In the genomic region with DNA sequence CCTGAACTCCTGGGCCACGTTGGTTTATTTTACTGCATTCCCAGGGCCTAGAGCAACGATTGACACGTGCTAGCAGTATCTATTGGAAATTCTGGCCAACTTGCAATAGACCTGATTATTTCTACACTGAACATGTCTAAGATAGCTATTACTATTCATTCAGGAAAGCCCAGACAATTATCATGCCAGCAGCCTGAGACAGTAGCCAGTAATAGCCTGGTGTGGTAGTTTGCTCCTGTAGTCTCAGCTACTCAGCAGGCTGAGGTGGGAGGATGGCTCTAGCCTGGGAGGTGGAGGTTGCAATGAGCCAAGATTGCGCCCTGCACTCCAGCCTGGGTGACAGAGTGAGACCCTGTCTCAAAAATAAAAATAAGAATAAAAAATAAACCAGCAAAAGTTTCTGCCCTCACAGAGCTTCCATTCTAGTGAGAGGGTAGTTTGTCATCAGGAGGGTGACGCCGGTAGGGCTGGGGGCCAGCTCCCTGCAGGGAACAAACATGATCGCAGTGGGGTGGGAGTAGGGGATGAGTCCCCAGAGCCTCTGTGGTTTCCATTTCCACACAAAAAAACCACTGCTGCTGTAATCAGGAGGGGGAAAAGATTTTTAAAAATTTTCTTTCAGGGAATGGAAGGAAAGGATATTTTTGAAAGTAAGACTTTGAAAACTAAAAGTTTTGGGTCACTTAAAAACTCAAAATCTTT, we compare ENCODE assay signal across 18 cellular contexts. TPM values are rescaled to one million over a fixed set of nuclear protein-coding genes. Genes with fewer than 3 reads are reported as not detected.
DNase-seq lines count a peak whose midpoint lies in the region; ATAC-seq and TF ChIP-seq lines count a peak whose summit lies in the region.
"Had no signal": no experiment of that assay in that cellular context is flagged by ENCODE, and none has a peak within 500 bp of the region (broad histone marks: within the 10 kb centered on the region; RNA-seq: fewer than 3 reads in every experiment).

No MANE protein-coding gene starts in this region.

- peak overlapping the region; percentile 76 for H3K27ac Mint-ChIP-seq in activated CD8-positive, alpha-beta memory T cell treated with anti-CD3 and anti-CD28 coated beads, Interleukin-2, amount 10 ng/mL, durations not matched to agents 7 days and 5 days
- no peak overlapping the region for H3K27ac Mint-ChIP-seq in HFFc6
- H3K27ac Mint-ChIP-seq in activated naive CD8-positive, alpha-beta T cell, result peak overlapping the region; percentile 81
- peak overlapping the region; percentile 93 to 98 for H3K27ac Mint-ChIP-seq in natural killer cell treated with Interleukin-12 subunit alpha and Interleukin-12 subunit beta and Interleukin-15 and Interleukin-18, amount 100 ng/mL, for 72 hours
- H3K27ac Mint-ChIP-seq in nephron progenitor cell, result no peak overlapping the region

- peak; percentile 30 for DNase-seq in activated CD8-positive, alpha-beta memory T cell treated with anti-CD3 and anti-CD28 coated beads, Interleukin-2, amount 10 ng/mL, durations not matched to agents 7 days and 5 days
- no peak for DNase-seq in activated CD8-positive, alpha-beta memory T cell treated with anti-CD3 and anti-CD28 coated beads, Interleukin-2, amount 50 U/mL, for 4 hours
- DNase-seq in HFFc6 (peak; percentile 32), nephron progenitor cell (no peak), GOT3 (lab: John Stamatoyannopoulos, UW) (no peak)
- DNase-seq in natural killer cell treated with Interleukin-12 subunit alpha and Interleukin-12 subunit beta and Interleukin-15 and Interleukin-18, amount 100 ng/mL, for 72 hours (ENCODE audit: low spot score), result no peak
- DNase-seq: ACHN; activated CD8-positive, alpha-beta memory T cell treated with anti-CD3 and anti-CD28 coated beads, Interleukin-2, amount 50 U/mL, for 48 hours; Calu3; GF-D8; H7; NCI-H1930; NCI-H69; upper lobe of left lung had no signal

- H3K9me3 Mint-ChIP-seq in activated CD8-positive, alpha-beta memory T cell treated with anti-CD3 and anti-CD28 coated beads, Interleukin-2, amount 10 ng/mL, durations not matched to agents 7 days and 5 days (ENCODE audit: low read depth), result no peaks in the 10 kb centered on the region
- no peaks in the 10 kb centered on the region for H3K9me3 Mint-ChIP-seq in HFFc6
- no peaks in the 10 kb centered on the region for H3K9me3 Mint-ChIP-seq in activated naive CD8-positive, alpha-beta T cell (ENCODE audit: low read depth)
- H3K9me3 Mint-ChIP-seq in natural killer cell treated with Interleukin-12 subunit alpha and Interleukin-12 subunit beta and Interleukin-15 and Interleukin-18, amount 100 ng/mL, for 72 hours, result no peaks in the 10 kb centered on the region
- no peaks in the 10 kb centered on the region for H3K9me3 Mint-ChIP-seq in nephron progenitor cell

- peaks cover 68% of the 10 kb centered on the region for H3K4me1 Mint-ChIP-seq in activated CD8-positive, alpha-beta memory T cell treated with anti-CD3 and anti-CD28 coated beads, Interleukin-2, amount 10 ng/mL, durations not matched to agents 7 days and 5 days
- H3K4me1 Mint-ChIP-seq in HFFc6 (ENCODE audit: low read depth) (peaks cover 42% of the 10 kb centered on the region), nephron progenitor cell (peaks cover 25% of the 10 kb centered on the region)
- H3K4me1 Mint-ChIP-seq in activated naive CD8-positive, alpha-beta T cell (ENCODE audit: low read depth), result peaks cover 81% of the 10 kb centered on the region
- peaks cover 71 to 78% of the 10 kb centered on the region in 2 donors for H3K4me1 Mint-ChIP-seq in natural killer cell treated with Interleukin-12 subunit alpha and Interleukin-12 subunit beta and Interleukin-15 and Interleukin-18, amount 100 ng/mL, for 72 hours (ENCODE audit: low read depth in 2 of 2)

- no peak for ATAC-seq in activated CD8-positive, alpha-beta memory T cell treated with anti-CD3 and anti-CD28 coated beads, Interleukin-2, amount 10 ng/mL, durations not matched to agents 7 days and 5 days
- no peak for ATAC-seq in natural killer cell treated with Interleukin-12 subunit alpha and Interleukin-12 subunit beta and Interleukin-15 and Interleukin-18, amount 100 ng/mL, for 72 hours
- ATAC-seq in HG03439 (IDR thresholded peaks at IDR 0.05; ENCODE audit: unreplicated experiment), result no peak
- ATAC-seq: gastroesophageal sphincter, sciatic nerve had no signal

- no peak for TF ChIP-seq CTCF in HFFc6 (IDR thresholded peaks at IDR 0.05)
- TF ChIP-seq CTCF in nephron progenitor cell (IDR thresholded peaks at IDR 0.05), result no peak

- CTCF ChIA-PET in activated CD8-positive, alpha-beta memory T cell treated with anti-CD3 and anti-CD28 coated beads, Interleukin-2, amount 10 ng/mL, durations not matched to agents 7 days and 5 days (lab: Charles Lee), result interaction anchor here (1.0 to 3.0 kb wide), 8 partner anchors 11 to 132 kb away, joined by 3 to 13 read pairs (median 4); a partner anchor contains a TSS

- H3K36me3 Mint-ChIP-seq in activated CD8-positive, alpha-beta memory T cell treated with anti-CD3 and anti-CD28 coated beads, Interleukin-2, amount 10 ng/mL, durations not matched to agents 7 days and 5 days, result peaks cover 62% of the 10 kb centered on the region
- H3K36me3 Mint-ChIP-seq in HFFc6 (ENCODE audit: low read depth) (peaks cover 29% of the 10 kb centered on the region), nephron progenitor cell (ENCODE audit: low read depth) (no peaks in the 10 kb centered on the region)
- peaks cover 17% of the 10 kb centered on the region for H3K36me3 Mint-ChIP-seq in activated naive CD8-positive, alpha-beta T cell
- H3K36me3 Mint-ChIP-seq in natural killer cell treated with Interleukin-12 subunit alpha and Interleukin-12 subunit beta and Interleukin-15 and Interleukin-18, amount 100 ng/mL, for 72 hours, result peaks cover 18% of the 10 kb centered on the region

- peak overlapping the region; percentile 58 for H3K4me3 Mint-ChIP-seq in activated CD8-positive, alpha-beta memory T cell treated with anti-CD3 and anti-CD28 coated beads, Interleukin-2, amount 10 ng/mL, durations not matched to agents 7 days and 5 days
- H3K4me3 Mint-ChIP-seq in HFFc6, result no peak overlapping the region
- H3K4me3 Mint-ChIP-seq in activated naive CD8-positive, alpha-beta T cell, result peak overlapping the region; percentile 86
- H3K4me3 Mint-ChIP-seq in natural killer cell treated with Interleukin-12 subunit alpha and Interleukin-12 subunit beta and Interleukin-15 and Interleukin-18, amount 100 ng/mL, for 72 hours, result peak overlapping the region; percentile 85
- H3K4me3 Mint-ChIP-seq in nephron progenitor cell, result no peak overlapping the region

- H3K27me3 Mint-ChIP-seq in activated CD8-positive, alpha-beta memory T cell treated with anti-CD3 and anti-CD28 coated beads, Interleukin-2, amount 10 ng/mL, durations not matched to agents 7 days and 5 days, result no peaks in the 10 kb centered on the region
- H3K27me3 Mint-ChIP-seq in HFFc6 (ENCODE audit: insufficient read depth), result no peaks in the 10 kb centered on the region; the same call in 1 of the 2 replicates
- no peaks in the 10 kb centered on the region for H3K27me3 Mint-ChIP-seq in activated naive CD8-positive, alpha-beta T cell
- no peaks in the 10 kb centered on the region for H3K27me3 Mint-ChIP-seq in natural killer cell treated with Interleukin-12 subunit alpha and Interleukin-12 subunit beta and Interleukin-15 and Interleukin-18, amount 100 ng/mL, for 72 hours
- peaks cover 6% of the 10 kb centered on the region for H3K27me3 Mint-ChIP-seq in nephron progenitor cell (ENCODE audit: low read depth, poor library complexity)

RNA-seq across cellular contexts. Expression of a gene that starts 4.3 kb away (rescaled TPM):
- total RNA-seq in activated CD8-positive, alpha-beta memory T cell treated with anti-CD3 and anti-CD28 coated beads, Interleukin-2, amount 10 ng/mL, durations not matched to agents 7 days and 5 days, result 10 to 100 TPM; 77.3 to 90.0 TPM
- 10 to 100 TPM; 10.4 to 15.4 (median 14.4) TPM for total RNA-seq in HFFc6 (2021; fragmentation: NEBNext Ultra II Directional; extraction: Animal tissue kit (Norgen Biotek cat#: 25700))
- total RNA-seq in natural killer cell treated with Interleukin-12 subunit alpha and Interleukin-12 subunit beta and Interleukin-15 and Interleukin-18, amount 100 ng/mL, for 72 hours, result 10 to 100 TPM; 76.8 to 83.7 TPM

Comparison
In these comparisons a context has a peak if more than half of its experiments do, and no peak if none do; other contexts are left out.
1. DNase-seq: peak in activated CD8-positive, alpha-beta memory T cell treated with anti-CD3 and anti-CD28 coated beads, Interleukin-2, amount 10 ng/mL, durations not matched to agents 7 days and 5 days (single experiment) and HFFc6 (single experiment); none in activated CD8-positive, alpha-beta memory T cell treated with anti-CD3 and anti-CD28 coated beads, Interleukin-2, amount 50 U/mL, for 4 hours (single experiment), natural killer cell treated with Interleukin-12 subunit alpha and Interleukin-12 subunit beta and Interleukin-15 and Interleukin-18, amount 100 ng/mL, for 72 hours (single experiment), nephron progenitor cell (single experiment) and GOT3 (single experiment).
2. H3K27ac Mint-ChIP-seq: peak in activated CD8-positive, alpha-beta memory T cell treated with anti-CD3 and anti-CD28 coated beads, Interleukin-2, amount 10 ng/mL, durations not matched to agents 7 days and 5 days (single experiment), activated naive CD8-positive, alpha-beta T cell (single experiment) and natural killer cell treated with Interleukin-12 subunit alpha and Interleukin-12 subunit beta and Interleukin-15 and Interleukin-18, amount 100 ng/mL, for 72 hours (2 of 2); none in HFFc6 (single experiment) and nephron progenitor cell (single experiment).
3. H3K4me3 Mint-ChIP-seq: peak in activated CD8-positive, alpha-beta memory T cell treated with anti-CD3 and anti-CD28 coated beads, Interleukin-2, amount 10 ng/mL, durations not matched to agents 7 days and 5 days (single experiment), activated naive CD8-positive, alpha-beta T cell (single experiment) and natural killer cell treated with Interleukin-12 subunit alpha and Interleukin-12 subunit beta and Interleukin-15 and Interleukin-18, amount 100 ng/mL, for 72 hours (single experiment); none in HFFc6 (single experiment) and nephron progenitor cell (single experiment).
4. RNA of a gene that starts 4.3 kb away (total RNA-seq): 77.3 to 90.0 TPM in activated CD8-positive, alpha-beta memory T cell treated with anti-CD3 and anti-CD28 coated beads, Interleukin-2, amount 10 ng/mL, durations not matched to agents 7 days and 5 days and 76.8 to 83.7 TPM in natural killer cell treated with Interleukin-12 subunit alpha and Interleukin-12 subunit beta and Interleukin-15 and Interleukin-18, amount 100 ng/mL, for 72 hours; 10.4 to 15.4 TPM in HFFc6; every median in the first group is over 4 times any median in the second.